ENCODE assay signal across 11 cellular contexts in the genomic region with DNA sequence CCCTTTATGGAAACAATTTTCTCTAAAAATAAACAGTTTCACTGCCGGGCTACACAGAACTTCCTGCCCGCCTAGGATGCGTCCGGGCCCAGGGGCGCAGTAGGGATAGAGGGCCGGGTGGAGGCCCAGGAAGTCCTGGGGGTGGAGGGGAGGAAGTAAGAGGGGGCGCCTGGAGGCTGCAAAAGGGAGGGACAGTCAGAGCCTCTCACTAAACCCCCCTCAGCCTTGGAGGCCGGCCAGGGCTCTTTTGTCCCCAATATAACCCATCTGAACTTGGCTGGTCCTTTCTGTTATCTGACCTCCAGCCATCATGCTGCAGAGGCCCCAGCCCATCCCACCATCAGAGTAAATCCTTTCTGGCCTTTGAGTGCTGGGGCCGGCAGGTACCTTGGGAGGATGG. TPM values are rescaled to one million over a fixed set of nuclear protein-coding genes. Genes with fewer than 3 reads are reported as not detected.
DNase-seq lines count a peak whose midpoint lies in the region; ATAC-seq, FAIRE-seq and TF ChIP-seq lines count a peak whose summit lies in the region.
"Had no signal": no experiment of that assay in that cellular context is flagged by ENCODE, and none has a peak within 500 bp of the region (broad histone marks: within the 10 kb centered on the region; RNA-seq: fewer than 3 reads in every experiment).

No MANE protein-coding gene starts in this region.

- peaks cover 26% of the 10 kb centered on the region for H3K36me3 Mint-ChIP-seq in nephron (ENCODE audit: low read depth)
- H3K36me3 Mint-ChIP-seq: activated naive CD4-positive, alpha-beta T cell treated with anti-CD3 and anti-CD28 coated beads, Interleukin-2, amount 50 U/mL, for 24 hours; CD8-positive, alpha-beta T cell had no signal

- H3K4me1 Mint-ChIP-seq in nephron = peaks cover 16% of the 10 kb centered on the region

- H3K9me3 Mint-ChIP-seq in nephron = no peaks in the 10 kb centered on the region
- H3K9me3 Mint-ChIP-seq: activated naive CD4-positive, alpha-beta T cell treated with anti-CD3 and anti-CD28 coated beads, Interleukin-2, amount 50 U/mL, for 24 hours; CD8-positive, alpha-beta T cell had no signal

- CTCF ChIA-PET in A673 (lab: Charles Lee) = no interaction called here

- H3K27ac Mint-ChIP-seq in nephron = peak overlapping the region; percentile 53 to 96 (median 93)
- H3K27ac Mint-ChIP-seq: activated naive CD4-positive, alpha-beta T cell treated with anti-CD3 and anti-CD28 coated beads, Interleukin-2, amount 50 U/mL, for 24 hours; CD8-positive, alpha-beta T cell had no signal

- no peaks in the 10 kb centered on the region for H3K27me3 Mint-ChIP-seq in nephron (ENCODE audit: low read depth)

- no peaks in the 10 kb centered on the region for H3K9me3 ChIP-seq in A673 (ENCODE audit: low read depth, low read length, poor library complexity, severe bottlenecking)
- H3K9me3 ChIP-seq in NT2/D1 (ENCODE audit: insufficient read depth, low read length) = no peaks in the 10 kb centered on the region
- no peaks in the 10 kb centered on the region for H3K9me3 ChIP-seq in duodenal mucosa (ENCODE audit: control insufficient read depth in 1 of 2, low read length in 2 of 2)

- H3K27me3 ChIP-seq in A673 (replicated peaks; ENCODE audit: insufficient read depth, low read depth, low read length, poor library complexity) (no peaks in the 10 kb centered on the region), NT2/D1 (ENCODE audit: insufficient read depth, insufficient read length) (no peaks in the 10 kb centered on the region), duodenal mucosa (ENCODE audit: control insufficient read depth in 1 of 2, insufficient read depth in 2 of 2, low read length in 2 of 2) (no peaks in the 10 kb centered on the region)

- POLR2A ChIA-PET in A673 (lab: Charles Lee; ENCODE audit: low non-redundant PET) = no interaction called here

- peak overlapping the region; percentile 68 for H3K9ac ChIP-seq in NT2/D1 (ENCODE audit: insufficient read length, low read depth)
- H3K9ac ChIP-seq in duodenal mucosa (ENCODE audit: low read depth in 1 of 2, low read length in 2 of 2) = peak overlapping the region; percentile 18 to 32

- no peak for FAIRE-seq in D721Med (lab: Jason Lieb, UNC)

- H3K27ac ChIP-seq in A673 (ENCODE audit: low read depth, low read length, poor library complexity, severe bottlenecking) (peak overlapping the region; percentile 66), duodenal mucosa (ENCODE audit: low read depth, low read length) (peak overlapping the region; percentile 56)

- peaks cover 29% of the 10 kb centered on the region for H3K36me3 ChIP-seq in A673 (ENCODE audit: insufficient read depth, low read length, poor library complexity, severe bottlenecking)
- peaks cover 48% of the 10 kb centered on the region for H3K36me3 ChIP-seq in NT2/D1 (ENCODE audit: insufficient read depth, insufficient read length, low read length)
- peaks cover 0 to 18% of the 10 kb centered on the region in 2 donors for H3K36me3 ChIP-seq in duodenal mucosa (ENCODE audit: control insufficient read depth in 1 of 2, insufficient read depth in 2 of 2, low read length in 2 of 2)

- H3K4me3 Mint-ChIP-seq in nephron = peak overlapping the region; percentile 77 to 92 (median 85)

- no peak for TF ChIP-seq CTCF in A673 (conservative IDR thresholded peaks at IDR 0.05; ENCODE audit: low read depth, low read length)
- TF ChIP-seq CTCF in nephron (IDR thresholded peaks at IDR 0.05; ENCODE audit: unreplicated experiment in 3 of 3) = no peak
- no peak for TF ChIP-seq CTCF in D721Med (IDR thresholded peaks at IDR 0.05; ENCODE audit: insufficient read depth, missing control alignments)

- DNase-seq in A673 (ENCODE audit: low spot score) (no peak), NT2/D1 (ENCODE audit: low read depth, low spot score) (no peak), NOMO-1 (lab: John Stamatoyannopoulos, UW; ENCODE audit: unreplicated experiment in 2 of 2) (no peak), D721Med (ENCODE audit: insufficient read length, low spot score) (no peak), left lobe of liver (ENCODE audit: low spot score) (no peak), HuH-7 (ENCODE audit: low spot score) (no peak)
- DNase-seq: CD8-positive, alpha-beta T cell; NCI-H1436 treated with DMSO at 0.1 percent for 48 hours had no signal

- BruUV-seq in A673 (replicated peaks; lab: Mats Ljungman, UMichigan) = no TSS peak

- H3K4me3 ChIP-seq in A673 (ENCODE audit: low read depth, low read length, poor library complexity, severe bottlenecking) (peak overlapping the region; percentile 24), NT2/D1 (ENCODE audit: insufficient read length, low read depth) (no peak overlapping the region), duodenal mucosa (ENCODE audit: low read depth in 1 of 2, low read length in 2 of 2) (peak overlapping the region; percentile 40 to 43)

- ATAC-seq in left lobe of liver = no peak
- ATAC-seq: CD8-positive, alpha-beta T cell had no signal

- intact Hi-C loops in A673 (cut with micrococcal nuclease; ENCODE audit: unreplicated experiment) = no loop called here

- peaks cover 32% of the 10 kb centered on the region for H3K4me1 ChIP-seq in A673 (ENCODE audit: insufficient read depth, low read length, poor library complexity, severe bottlenecking)
- H3K4me1 ChIP-seq in NT2/D1 (ENCODE audit: insufficient read depth, insufficient read length) = peaks cover 12% of the 10 kb centered on the region
- H3K4me1 ChIP-seq in duodenal mucosa (ENCODE audit: control insufficient read depth in 1 of 2, insufficient read depth in 2 of 2, low read length in 2 of 2) = peaks cover 5 to 17% of the 10 kb centered on the region in 2 donors

RNA-seq across cellular contexts. Expression of a gene that starts 2.2 kb away (rescaled TPM):
- total RNA-seq in A673 (2021) (85.8 and 90.9 TPM in 2 replicates), left lobe of liver (61.1 TPM)

RNA-seq across cellular contexts. Expression of a gene that starts 39.6 kb away (rescaled TPM):
- total RNA-seq in A673 (2021) (97.6 and 107 TPM in 2 replicates), left lobe of liver (0.81 TPM)

RNA-seq across cellular contexts. Expression of a gene that starts 44.2 kb away (rescaled TPM):
- not detected in 2 replicates for total RNA-seq in A673 (2021)
- total RNA-seq in left lobe of liver = 202 TPM
- total RNA-seq: CD8-positive, alpha-beta T cell had no signal

Comparison
In these comparisons a context has a peak if more than half of its experiments do, and no peak if none do; other contexts are left out.
1. RNA of a gene that starts 39.6 kb away (total RNA-seq): 97.6 to 107 TPM in A673; 0.81 TPM in left lobe of liver (single experiment); every median in the first group is over 10 times any median in the second.
2. RNA of a gene that starts 44.2 kb away (total RNA-seq): 202 TPM in left lobe of liver (single experiment); not detected in A673; every median in the first group is over 100 times any median in the second.